ENCODE assay signal across 1 cellular context in genomic region chr22:38107692-38108515, GRCh38.
TF ChIP-seq lines count a peak whose summit lies in the region.

No MANE protein-coding gene starts in this region.

TF ChIP-seq in HepG2, 621 proteins besides CTCF, POLR2A, EP300 and RAD21 (continues in another document):
- TF ChIP-seq RORA (CRISPR knock-in tag; IDR thresholded peaks at IDR 0.05) (no peak), PBX2 (CRISPR knock-in tag; IDR thresholded peaks at IDR 0.05) (no peak), HIC2 (CRISPR knock-in tag; IDR thresholded peaks at IDR 0.05; ENCODE audit: low read depth) (peak; percentile 71), NFAT5 (CRISPR knock-in tag; IDR thresholded peaks at IDR 0.05) (no peak), GLMP (CRISPR knock-in tag; IDR thresholded peaks at IDR 0.05; ENCODE audit: borderline replicate concordance) (no peak), U2AF2 (IDR thresholded peaks at IDR 0.05; ENCODE audit: low read depth, low read length) (no peak), ZSCAN9 (CRISPR knock-in tag; IDR thresholded peaks at IDR 0.05; ENCODE audit: borderline replicate concordance) (peak; percentile 72; the same call in 1 of the 2 replicates), FOSL2 (CRISPR knock-in tag; IDR thresholded peaks at IDR 0.05) (peak; percentile 64), BRF2 (CRISPR knock-in tag; IDR thresholded peaks at IDR 0.05) (no peak), ZNF510 (CRISPR knock-in tag; IDR thresholded peaks at IDR 0.05; ENCODE audit: low read depth) (no peak), SRSF9 (IDR thresholded peaks at IDR 0.05; ENCODE audit: borderline replicate concordance, insufficient read depth, low read depth, low read length, poor library complexity, severe bottlenecking) (no peak), MED13 (CRISPR knock-in tag; IDR thresholded peaks at IDR 0.05) (no peak), MAZ (IDR thresholded peaks at IDR 0.05; ENCODE audit: borderline replicate concordance, low read depth, low read length) (0 out of 2 replicates have a peak, but pooled peaks have one; percentile 18), MAZ (CRISPR knock-in tag; IDR thresholded peaks at IDR 0.05; ENCODE audit: low read depth) (no peak), KLF12 (CRISPR knock-in tag; IDR thresholded peaks at IDR 0.05; ENCODE audit: borderline replicate concordance) (no peak), ZNF138 (CRISPR knock-in tag; IDR thresholded peaks at IDR 0.05; ENCODE audit: low read depth) (no peak), MAFK (conservative IDR thresholded peaks at IDR 0.05 in 1 of 2, IDR thresholded peaks at IDR 0.05 in 1 of 2; ENCODE audit: low read length in 2 of 2) (no peak), BHLHE40 (IDR thresholded peaks at IDR 0.05; ENCODE audit: low read length) (no peak), NCOA2 (CRISPR knock-in tag; IDR thresholded peaks at IDR 0.05) (peak; percentile 63), KDM2A (CRISPR knock-in tag; IDR thresholded peaks at IDR 0.05; ENCODE audit: borderline replicate concordance, low read depth) (0 out of 2 replicates have a peak, but pooled peaks have one; percentile 45), ATF4 (CRISPR knock-in tag; IDR thresholded peaks at IDR 0.05) (no peak), SPEN (CRISPR knock-in tag; IDR thresholded peaks at IDR 0.05; ENCODE audit: low read depth) (peak; percentile 61; the same call in 1 of the 2 replicates), HNF4A (CRISPR knock-in tag; IDR thresholded peaks at IDR 0.05) (peak; percentile 95), ZNF770 (CRISPR knock-in tag; IDR thresholded peaks at IDR 0.05) (peak; percentile 68; the same call in 1 of the 2 replicates), NFE2L2 (IDR thresholded peaks at IDR 0.05; ENCODE audit: low read length) (no peak), ZNF44 (CRISPR knock-in tag; IDR thresholded peaks at IDR 0.05) (no peak), ZNF234 (CRISPR knock-in tag; conservative IDR thresholded peaks at IDR 0.05) (no peak), REL (CRISPR knock-in tag; conservative IDR thresholded peaks at IDR 0.05) (no peak), ZBTB38 (CRISPR knock-in tag; IDR thresholded peaks at IDR 0.05) (peak; percentile 29; the same call in 1 of the 2 replicates), ZNF331 (CRISPR knock-in tag; IDR thresholded peaks at IDR 0.05) (peak; percentile 58), TGIF2 (CRISPR knock-in tag; IDR thresholded peaks at IDR 0.05) (peak; percentile 67), ZNF687 (CRISPR knock-in tag; IDR thresholded peaks at IDR 0.05) (peak; percentile 95), IRF1 (CRISPR knock-in tag; IDR thresholded peaks at IDR 0.05; ENCODE audit: low read depth) (no peak), POLR2AphosphoS5 (IDR thresholded peaks at IDR 0.05; ENCODE audit: low read depth, low read length) (0 out of 2 replicates have a peak, but pooled peaks have one; percentile 28), ZNF180 (CRISPR knock-in tag; IDR thresholded peaks at IDR 0.05; ENCODE audit: borderline replicate concordance, low read depth) (no peak), RARG (CRISPR knock-in tag; IDR thresholded peaks at IDR 0.05; ENCODE audit: low read depth) (no peak), ZNF121 (CRISPR knock-in tag; IDR thresholded peaks at IDR 0.05) (0 out of 2 replicates have a peak, but pooled peaks have one; percentile 24), HMG20B (CRISPR knock-in tag; conservative IDR thresholded peaks at IDR 0.05) (peak; percentile 36; the same call in 1 of the 2 replicates), HINFP (CRISPR knock-in tag; IDR thresholded peaks at IDR 0.05; ENCODE audit: low read depth) (no peak; the same call in 1 of the 2 replicates)
